Comparison of ENCODE assay signal across 25 cellular contexts in the genomic region with DNA sequence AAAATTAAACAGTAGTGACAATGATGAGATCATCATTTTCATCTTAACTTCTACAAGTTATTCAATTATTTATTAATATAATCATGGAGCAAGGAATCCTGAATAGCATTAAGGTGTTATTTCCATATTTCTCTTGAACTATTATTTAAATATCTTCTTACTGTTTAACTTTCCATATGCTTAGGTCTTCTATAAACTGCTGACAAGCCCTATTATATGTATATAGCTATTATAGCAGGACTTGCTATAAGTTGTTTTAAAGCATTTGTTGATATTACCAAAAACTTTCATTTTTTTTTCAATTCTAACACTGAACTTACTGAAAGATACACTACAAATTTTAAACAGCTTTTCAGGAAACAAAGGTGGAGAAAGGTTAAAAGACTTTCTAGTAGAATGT.
A peak's percentile ranks its signal among the peaks of the same experiment; 100 is the strongest.
DNase-seq lines count a peak whose midpoint lies in the region; ATAC-seq, FAIRE-seq and TF ChIP-seq lines count a peak whose summit lies in the region.
"Had no signal": no experiment of that assay in that cellular context is flagged by ENCODE, and none has a peak within 500 bp of the region (broad histone marks: within the 10 kb centered on the region; RNA-seq: fewer than 3 reads in every experiment).

No MANE protein-coding gene starts in this region.

- no peak overlapping the region for H2AFZ ChIP-seq in K562 (ENCODE audit: low read depth, low read length)

- BruUV-seq in K562 (replicated peaks; lab: Mats Ljungman, UMichigan) = no TSS peak

- H4K20me1 ChIP-seq in K562 (replicated peaks; ENCODE audit: control insufficient read depth, insufficient read depth, low read length) = no peaks in the 10 kb centered on the region

- ATAC-seq in K562 = no peak
- ATAC-seq: A549; CD8-positive, alpha-beta T cell; GM12878 had no signal

- no peak for TF ChIP-seq RAD21 in K562 (CRISPR knock-in tag; conservative IDR thresholded peaks at IDR 0.05 in 1 of 2, IDR thresholded peaks at IDR 0.05 in 1 of 2)

- no peak for TF ChIP-seq POLR2A in K562 (conservative IDR thresholded peaks at IDR 0.05)

- H3K79me2 ChIP-seq in K562 (ENCODE audit: control insufficient read depth, insufficient read depth, low read length) = no peaks in the 10 kb centered on the region

- intact Hi-C loops in K562 (cut with micrococcal nuclease) = no loop called here

- peaks cover 0 to 5% of the 10 kb centered on the region in 2 experiments; a peak in 1 of 3 replicates for H3K36me3 ChIP-seq in HEK293 (ENCODE audit: control insufficient read depth in 2 of 2, insufficient read depth in 1 of 2, low read length in 2 of 2)
- H3K36me3 ChIP-seq in K562 (ENCODE audit: control insufficient read depth, insufficient read depth, low read length) = peaks cover 3% of the 10 kb centered on the region; the same call in 2 of the 3 replicates

- POLR2A ChIA-PET in HEK293 (lab: Yijun Ruan, JAX) = no interaction called here
- POLR2A ChIA-PET in K562 (lab: Yijun Ruan, JAX) = interaction anchor here (0.6 kb wide), 1 partner anchor 36 kb away, joined by 3 read pairs; no protein-coding TSS in a partner anchor

- H3K4me1 ChIP-seq in HEK293 (ENCODE audit: control insufficient read depth, insufficient read depth, low read length) (no peaks in the 10 kb centered on the region), K562 (replicated peaks in 1 of 2; ENCODE audit: control insufficient read depth in 2 of 2, insufficient read depth in 2 of 2, low read length in 2 of 2) (no peaks in the 10 kb centered on the region)
- H3K4me1 ChIP-seq: A549; BLaER1 treated with 17β-estradiol and CSF1 and Interleukin-3, amounts not matched to agents 10 nM and 100 nM had no signal

- H3K9ac ChIP-seq in K562 (ENCODE audit: insufficient read depth in 1 of 2, low read depth in 2 of 2, low read length in 2 of 2) = no peak overlapping the region
- H3K9ac ChIP-seq: BLaER1 treated with 17β-estradiol and CSF1 and Interleukin-3, amounts not matched to agents 10 nM and 100 nM had no signal

- no peak for TF ChIP-seq CTCF in HEK293 (tag by site-specific recombination; IDR thresholded peaks at IDR 0.05)
- no peak for TF ChIP-seq CTCF in K562 (IDR thresholded peaks at IDR 0.05 in 2 of 3, conservative IDR thresholded peaks at IDR 0.05 in 1 of 3; ENCODE audit: insufficient read depth in 2 of 3, low read depth in 1 of 3, low read length in 3 of 3)

- no peak overlapping the region for H3K27ac ChIP-seq in HEK293 (ENCODE audit: extremely low read depth, low read depth, low read length)
- H3K27ac ChIP-seq in K562 (ENCODE audit: extremely low read depth, low read depth, low read length) = no peak overlapping the region
- H3K27ac ChIP-seq: A549; BLaER1 treated with 17β-estradiol and CSF1 and Interleukin-3, amounts not matched to agents 10 nM and 100 nM; C4-2B had no signal

- H3K4me3 ChIP-seq in HEK293 (ENCODE audit: low read depth, low read length) (no peak overlapping the region), K562 (no peak overlapping the region)
- H3K4me3 ChIP-seq: A549; BLaER1 treated with 17β-estradiol and CSF1 and Interleukin-3, amounts not matched to agents 10 nM and 100 nM; GM12878 had no signal

- H3K27me3 ChIP-seq in K562 (ENCODE audit: control insufficient read depth in 2 of 2, insufficient read depth in 2 of 2, low read length in 2 of 2) = no peaks in the 10 kb centered on the region
- H3K27me3 ChIP-seq: BLaER1 treated with 17β-estradiol and CSF1 and Interleukin-3, amounts not matched to agents 10 nM and 100 nM had no signal

- in situ Hi-C loops in K562 (cut with MboI) = no loop called here

- CTCF ChIA-PET in HEK293 (lab: Yijun Ruan, JAX) (no interaction called here), K562 (lab: Yijun Ruan, JAX; ENCODE audit: low intra/inter-chr PET ratio) (no interaction called here)

- FAIRE-seq in A204.1 (lab: Jason Lieb, UNC) (peak; percentile 39), K562 (lab: Jason Lieb, UNC) (no peak)
- FAIRE-seq: A549, D721Med, GM12878, GM12892, GM18507 had no signal

- DNase-seq in K562 (ENCODE audit: extremely low read depth in 1 of 4, low spot score in 3 of 4) (no peak), NCI-H226 (no peak)
- no peak for DNase-seq in activated CD4-positive, alpha-beta T cell treated with anti-CD3 and anti-CD28 coated beads, Interleukin-2, amount 50 U/mL, for 48 hours
- DNase-seq: 8988T; AML-193; Caco-2; Calu3; CD4-positive, alpha-beta T cell; CD8-positive, alpha-beta T cell; DMS 273 treated with DMSO at 0.1 percent for 48 hours; DMS153; DMS53; DMS79; DND-41; EL; GDM1 had no signal

- H3K9me1 ChIP-seq in K562 (ENCODE audit: control insufficient read depth, insufficient read depth, low read length) = no peaks in the 10 kb centered on the region

- no peak overlapping the region for H3K4me2 ChIP-seq in K562 (ENCODE audit: insufficient read depth, low read length)
- H3K4me2 ChIP-seq: A549; BLaER1 treated with 17β-estradiol and CSF1 and Interleukin-3, amounts not matched to agents 10 nM and 100 nM had no signal

- H3K9me3 ChIP-seq in HEK293 (ENCODE audit: control insufficient read depth, insufficient read depth, low read depth, low read length) (no peaks in the 10 kb centered on the region), K562 (replicated peaks; ENCODE audit: control insufficient read depth, insufficient read depth, low read depth, low read length) (no peaks in the 10 kb centered on the region)
- H3K9me3 ChIP-seq: A549; BLaER1 treated with 17β-estradiol and CSF1 and Interleukin-3, amounts not matched to agents 10 nM and 100 nM; Caco-2 had no signal

- no peak for TF ChIP-seq EP300 in K562 (IDR thresholded peaks at IDR 0.05; ENCODE audit: low read length)

TF ChIP-seq in HEK293, 187 proteins besides CTCF, POLR2A, EP300 and RAD21 (continues in another document):
- TF ChIP-seq, protein P1, sequence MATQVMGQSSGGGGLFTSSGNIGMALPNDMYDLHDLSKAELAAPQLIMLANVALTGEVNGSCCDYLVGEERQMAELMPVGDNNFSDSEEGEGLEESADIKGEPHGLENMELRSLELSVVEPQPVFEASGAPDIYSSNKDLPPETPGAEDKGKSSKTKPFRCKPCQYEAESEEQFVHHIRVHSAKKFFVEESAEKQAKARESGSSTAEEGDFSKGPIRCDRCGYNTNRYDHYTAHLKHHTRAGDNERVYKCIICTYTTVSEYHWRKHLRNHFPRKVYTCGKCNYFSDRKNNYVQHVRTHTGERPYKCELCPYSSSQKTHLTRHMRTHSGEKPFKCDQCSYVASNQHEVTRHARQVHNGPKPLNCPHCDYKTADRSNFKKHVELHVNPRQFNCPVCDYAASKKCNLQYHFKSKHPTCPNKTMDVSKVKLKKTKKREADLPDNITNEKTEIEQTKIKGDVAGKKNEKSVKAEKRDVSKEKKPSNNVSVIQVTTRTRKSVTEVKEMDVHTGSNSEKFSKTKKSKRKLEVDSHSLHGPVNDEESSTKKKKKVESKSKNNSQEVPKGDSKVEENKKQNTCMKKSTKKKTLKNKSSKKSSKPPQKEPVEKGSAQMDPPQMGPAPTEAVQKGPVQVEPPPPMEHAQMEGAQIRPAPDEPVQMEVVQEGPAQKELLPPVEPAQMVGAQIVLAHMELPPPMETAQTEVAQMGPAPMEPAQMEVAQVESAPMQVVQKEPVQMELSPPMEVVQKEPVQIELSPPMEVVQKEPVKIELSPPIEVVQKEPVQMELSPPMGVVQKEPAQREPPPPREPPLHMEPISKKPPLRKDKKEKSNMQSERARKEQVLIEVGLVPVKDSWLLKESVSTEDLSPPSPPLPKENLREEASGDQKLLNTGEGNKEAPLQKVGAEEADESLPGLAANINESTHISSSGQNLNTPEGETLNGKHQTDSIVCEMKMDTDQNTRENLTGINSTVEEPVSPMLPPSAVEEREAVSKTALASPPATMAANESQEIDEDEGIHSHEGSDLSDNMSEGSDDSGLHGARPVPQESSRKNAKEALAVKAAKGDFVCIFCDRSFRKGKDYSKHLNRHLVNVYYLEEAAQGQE (tag by site-specific recombination; IDR thresholded peaks at IDR 0.05) = no peak

TF ChIP-seq in K562, 482 proteins besides CTCF, POLR2A, EP300 and RAD21:
- TF ChIP-seq VEZF1 (CRISPR knock-in tag; IDR thresholded peaks at IDR 0.05) (no peak), ZNF316 (IDR thresholded peaks at IDR 0.05) (peak; percentile 55), MECOM (CRISPR knock-in tag; IDR thresholded peaks at IDR 0.05) (no peak), C11orf30 (IDR thresholded peaks at IDR 0.05; ENCODE audit: low read depth) (0 out of 2 replicates have a peak, but pooled peaks have one; percentile 37)
